In the genomic region with DNA sequence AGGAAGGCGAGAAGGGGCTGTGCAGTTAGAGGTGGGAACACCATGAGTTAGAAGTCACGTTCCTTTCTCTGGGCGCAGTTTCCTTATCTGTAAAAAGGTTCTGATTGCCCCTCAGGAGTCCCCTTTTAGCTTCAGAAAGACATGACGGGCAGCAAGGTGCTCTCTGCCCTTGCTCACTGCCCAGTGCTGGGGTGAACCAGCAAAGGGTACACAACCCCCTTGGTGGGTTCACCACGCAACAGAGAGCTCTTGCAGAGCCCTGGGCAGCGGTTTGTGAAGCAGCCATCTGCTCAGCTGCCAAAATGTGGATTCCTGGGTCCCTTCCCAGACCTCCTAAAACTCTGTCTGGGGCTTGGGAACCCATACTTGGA, we compare ENCODE assay signal across 9 cellular contexts. TPM values are rescaled to one million over a fixed set of nuclear protein-coding genes. Genes with fewer than 3 reads are reported as not detected.
A peak's percentile ranks its signal among the peaks of the same experiment; 100 is the strongest.
DNase-seq lines count a peak whose midpoint lies in the region; ATAC-seq, FAIRE-seq and TF ChIP-seq lines count a peak whose summit lies in the region.
"Had no signal": no experiment of that assay in that cellular context is flagged by ENCODE, and none has a peak within 500 bp of the region (broad histone marks: within the 10 kb centered on the region; RNA-seq: fewer than 3 reads in every experiment).

No MANE protein-coding gene starts in this region.

- peak overlapping the region; percentile 79 for H3K9ac ChIP-seq in ES-I3 (ENCODE audit: low read depth, low read length)

- CTCF ChIA-PET in OCI-LY7 (lab: Charles Lee; ENCODE audit: unreplicated experiment): interaction anchor here (0.6 to 1.2 kb wide), 2 partner anchors 17 to 66 kb away, joined by 3 to 5 read pairs; no protein-coding TSS in a partner anchor

- no peak for FAIRE-seq in pancreas (lab: Jason Lieb, UNC)

- peak overlapping the region; percentile 95 for H3K4me2 ChIP-seq in OCI-LY7 (ENCODE audit: low read length)

- ATAC-seq in pancreas: peak in 2 of 4 donors; percentile 1
- no peak for ATAC-seq in HG03139 (IDR thresholded peaks at IDR 0.05; ENCODE audit: unreplicated experiment)

- H2AFZ ChIP-seq in OCI-LY7 (ENCODE audit: low read length): peak overlapping the region; percentile 80; the same call in 1 of the 2 replicates

- no peaks in the 10 kb centered on the region for H3K36me3 ChIP-seq in ES-I3 (ENCODE audit: insufficient read depth, low read length)
- H3K36me3 ChIP-seq in OCI-LY7 (ENCODE audit: insufficient read depth, low read length): peaks cover 31% of the 10 kb centered on the region; the same call in 1 of the 2 replicates
- H3K36me3 ChIP-seq in esophagus (ENCODE audit: control insufficient read depth in 2 of 2, insufficient read depth in 2 of 2, low read length in 1 of 2): peaks cover 0 to 11% of the 10 kb centered on the region in 2 donors
- H3K36me3 ChIP-seq in pancreas: no peaks in the 10 kb centered on the region

- intact Hi-C loops in OCI-LY7 (cut with micrococcal nuclease; ENCODE audit: unreplicated experiment) (loop anchor here (1.0 to 5.0 kb wide), 3 partner anchors 9 to 172 kb away; a partner anchor contains a TSS), pancreas (cut with DNase I) (no loop called here)

- H3K27ac ChIP-seq in OCI-LY7 (ENCODE audit: low read depth, low read length, poor library complexity, severe bottlenecking): peak overlapping the region; percentile 79
- H3K27ac ChIP-seq in esophagus (ENCODE audit: low read depth in 2 of 2, low read length in 1 of 2): peak overlapping the region; percentile 81 to 87
- peak overlapping the region; percentile 76 to 92 (median 87) for H3K27ac ChIP-seq in pancreas

- TF ChIP-seq CTCF in OCI-LY7 (conservative IDR thresholded peaks at IDR 0.05; ENCODE audit: low read length): no peak
- TF ChIP-seq CTCF in pancreas (IDR thresholded peaks at IDR 0.05): no peak

- H3K9me2 ChIP-seq in OCI-LY7 (ENCODE audit: insufficient read depth, low read length): no peaks in the 10 kb centered on the region

- TSS peak; percentile 65 for BruUV-seq in OCI-LY7 (replicated peaks; lab: Mats Ljungman, UMichigan)

- H3K9me3 ChIP-seq in ES-I3 (ENCODE audit: control insufficient read depth, insufficient read depth, low read length): no peaks in the 10 kb centered on the region
- H3K9me3 ChIP-seq in OCI-LY7 (ENCODE audit: low read length): no peaks in the 10 kb centered on the region
- H3K9me3 ChIP-seq in esophagus (ENCODE audit: control insufficient read depth in 2 of 2, insufficient read depth in 1 of 2, low read depth in 1 of 2, low read length in 1 of 2): no peaks in the 10 kb centered on the region
- no peaks in the 10 kb centered on the region for H3K9me3 ChIP-seq in pancreas

- POLR2A ChIA-PET in OCI-LY7 (lab: Charles Lee): interaction anchor here (0.6 to 2.4 kb wide), 9 partner anchors 8 to 325 kb away, joined by 3 to 8 read pairs (median 4); a partner anchor contains a TSS

- H3K27me3 ChIP-seq in esophagus (ENCODE audit: control insufficient read depth in 1 of 2, insufficient read depth in 2 of 2, low read length in 2 of 2): no peaks in the 10 kb centered on the region
- H3K27me3 ChIP-seq in pancreas: no peaks in the 10 kb centered on the region

- peaks cover 36% of the 10 kb centered on the region for H3K4me1 ChIP-seq in ES-I3 (ENCODE audit: insufficient read depth, low read length)
- H3K4me1 ChIP-seq in OCI-LY7 (ENCODE audit: insufficient read depth, low read length, poor library complexity, severe bottlenecking): peaks cover 62% of the 10 kb centered on the region
- peaks cover 11 to 46% of the 10 kb centered on the region in 2 donors for H3K4me1 ChIP-seq in esophagus (ENCODE audit: control insufficient read depth in 2 of 2, insufficient read depth in 2 of 2, low read length in 1 of 2)
- H3K4me1 ChIP-seq in pancreas: peaks cover 9 to 13% (median 9%) of the 10 kb centered on the region in 3 donors

- DNase-seq in OCI-LY7 (ENCODE audit: low spot score) (peak; percentile 25), pancreas (peak in 1 of 6 donors; percentile 33), NCI-H2029 treated with DMSO at 0.1 percent for 48 hours (lab: John Stamatoyannopoulos, UW) (no peak), Ammon's horn (ENCODE audit: low spot score) (no peak), amygdala (lab: John Stamatoyannopoulos, UW) (no peak)

- peaks cover 4% of the 10 kb centered on the region; the same call in 1 of the 2 replicates for H3K79me2 ChIP-seq in OCI-LY7 (ENCODE audit: insufficient read depth, low read depth, low read length)

- WGBS in esophagus, 2 donors: 43 to 48% methylated on average over 6 of the region's 6 CpGs
- WGBS in pancreas, 2 donors: 15 to 24% methylated on average over 6 of the region's 6 CpGs

- H4K20me1 ChIP-seq in OCI-LY7 (ENCODE audit: insufficient read depth, low read length): no peaks in the 10 kb centered on the region

- H3K4me3 ChIP-seq in OCI-LY7 (ENCODE audit: low read depth, low read length, poor library complexity, severe bottlenecking) (peak overlapping the region; percentile 79), esophagus (ENCODE audit: low read depth in 1 of 2, low read length in 2 of 2) (peak overlapping the region; percentile 57 to 60), pancreas (peak overlapping the region in 2 of 4 donors; percentile 54 to 56)

RNA-seq across cellular contexts. Expression of a gene that starts 0.9 kb away (rescaled TPM):
- total RNA-seq in OCI-LY7 (2014; rRNA removed; shearing (Covaris generic)): 97.4 and 113 TPM in 2 replicates
- total RNA-seq in OCI-LY7 (2022): 66.0 and 75.7 TPM in 2 replicates
- polyA plus RNA-seq in esophagus: 10 to 100 TPM; 42.9 to 87.9 TPM
- 10 to 100 TPM in 1 of 6 donors, 1 to 10 TPM in 5; 4.9 to 10.8 (median 7.4) TPM for total RNA-seq in pancreas
- polyA plus RNA-seq in pancreas: 10 to 100 TPM; 13.8 to 21.4 TPM

RNA-seq across cellular contexts. Expression of a gene that starts 5.0 kb away (rescaled TPM):
- total RNA-seq in OCI-LY7 (2014; rRNA removed; shearing (Covaris generic)): 4.0 and 4.7 TPM in 2 replicates
- total RNA-seq in OCI-LY7 (2022) (2.4 and 2.7 TPM in 2 replicates), pancreas (under 1 TPM in 5 of 6 donors, not detected in 1; 0.06 to 0.23 (median 0.12) TPM)
- polyA plus RNA-seq in esophagus (10 to 100 TPM; 21.3 to 71.9 TPM), pancreas (under 1 TPM; 0.16 to 0.46 TPM)
- total RNA-seq: RPMI7951 had no signal

RNA-seq across cellular contexts. Expression of a gene that starts 9.7 kb away (rescaled TPM):
- total RNA-seq in OCI-LY7 (2014; rRNA removed; shearing (Covaris generic)): 10.7 and 14.9 TPM in 2 replicates
- total RNA-seq in OCI-LY7 (2022) (21.5 and 23.7 TPM in 2 replicates), pancreas (10 to 100 TPM; 16.6 to 21.2 (median 17.2) TPM)
- polyA plus RNA-seq in esophagus (10 to 100 TPM; 18.0 to 21.6 TPM), pancreas (10 to 100 TPM; 11.9 to 21.3 TPM)

RNA-seq across cellular contexts. Expression of a gene that starts 42.1 kb away (rescaled TPM):
- 24.3 and 29.3 TPM in 2 replicates for total RNA-seq in OCI-LY7 (2014; rRNA removed; shearing (Covaris generic))
- total RNA-seq in OCI-LY7 (2022): 18.8 and 22.8 TPM in 2 replicates
- 10 to 100 TPM; 22.5 to 45.5 TPM for polyA plus RNA-seq in esophagus
- total RNA-seq in pancreas: 10 to 100 TPM in 2 of 6 donors, 1 to 10 TPM in 4; 7.4 to 14.4 (median 8.2) TPM
- polyA plus RNA-seq in pancreas: 10 to 100 TPM; 19.0 to 27.3 TPM

RNA-seq across cellular contexts. Expression of a gene that starts 42.5 kb away (rescaled TPM):
- total RNA-seq in OCI-LY7 (2014; rRNA removed; shearing (Covaris generic)): 24.2 and 39.2 TPM in 2 replicates
- total RNA-seq in OCI-LY7 (2022) (38.8 and 39.9 TPM in 2 replicates), pancreas (10 to 100 TPM; 12.2 to 23.1 (median 14.8) TPM)
- polyA plus RNA-seq in esophagus (10 to 100 TPM; 51.3 to 88.1 TPM), pancreas (10 to 100 TPM; 54.9 to 57.6 TPM)

Comparison
In these comparisons a context has a peak if more than half of its experiments do, and no peak if none do; other contexts are left out.
1. RNA of a gene that starts 0.9 kb away (total RNA-seq): 66.0 to 113 TPM in OCI-LY7; 4.9 to 10.8 TPM in pancreas; every median in the first group is over 4 times any median in the second.
2. Peak in every context shown above with its lines, with median percentiles within 50 percentile points of each other: H3K27ac ChIP-seq.